33 cellular contexts compared by ENCODE assay signal in genomic region chr10:124264711-124265390, GRCh38.
"Had no signal": no experiment of that assay in that cellular context is flagged by ENCODE, and none has a peak within 500 bp of the region (broad histone marks: within the 10 kb centered on the region; RNA-seq: fewer than 3 reads in every experiment).

No MANE protein-coding gene starts in this region.

- H3K36me3 Mint-ChIP-seq: activated naive CD8-positive, alpha-beta T cell treated with anti-CD3 and anti-CD28 coated beads for 36 hours had no signal

- H3K27ac Mint-ChIP-seq: activated CD8-positive, alpha-beta T cell treated with anti-CD3 and anti-CD28 coated beads for 36 hours; activated naive CD8-positive, alpha-beta T cell treated with anti-CD3 and anti-CD28 coated beads for 36 hours; activated T-cell treated with anti-CD3 and anti-CD28 coated beads, Interleukin-2, amount 50 U/mL, for 24 hours; activated T-helper 1 cell treated with anti-CD3 and anti-CD28 coated beads, Interleukin-12 subunit alpha, Interleukin-12 subunit beta, Interleukin-2, Interleukin-4 antibody, amounts not matched to agents 30 ng/mL and 10 ng/mL and 1 ng/mL, durations not matched to agents 14 hours and 24 hours and 36 hours had no signal

- H3K4me3 ChIP-seq: MG63 had no signal

- ATAC-seq: activated CD8-positive, alpha-beta T cell treated with anti-CD3 and anti-CD28 coated beads for 36 hours; PC-3 had no signal

- H3K4me3 Mint-ChIP-seq: activated CD8-positive, alpha-beta T cell treated with anti-CD3 and anti-CD28 coated beads for 36 hours; activated naive CD8-positive, alpha-beta T cell treated with anti-CD3 and anti-CD28 coated beads for 36 hours; activated T-cell treated with anti-CD3 and anti-CD28 coated beads, Interleukin-2, amount 50 U/mL, for 24 hours; activated T-helper 1 cell treated with anti-CD3 and anti-CD28 coated beads, Interleukin-12 subunit alpha, Interleukin-12 subunit beta, Interleukin-2, Interleukin-4 antibody, amounts not matched to agents 30 ng/mL and 10 ng/mL and 1 ng/mL, durations not matched to agents 14 hours and 24 hours and 36 hours had no signal

- H3K9me3 Mint-ChIP-seq: activated CD8-positive, alpha-beta T cell treated with anti-CD3 and anti-CD28 coated beads for 36 hours; activated naive CD8-positive, alpha-beta T cell treated with anti-CD3 and anti-CD28 coated beads for 36 hours; activated T-cell treated with anti-CD3 and anti-CD28 coated beads, Interleukin-2, amount 50 U/mL, for 24 hours; activated T-helper 1 cell treated with anti-CD3 and anti-CD28 coated beads, Interleukin-12 subunit alpha, Interleukin-12 subunit beta, Interleukin-2, Interleukin-4 antibody, amounts not matched to agents 30 ng/mL and 10 ng/mL and 1 ng/mL, durations not matched to agents 14 hours and 24 hours and 36 hours had no signal

- H3K27me3 ChIP-seq: brain microvascular endothelial cell, MG63 had no signal

- H3K36me3 ChIP-seq: brain microvascular endothelial cell, MG63, WERI-Rb-1 had no signal

- H3K27me3 Mint-ChIP-seq: activated CD8-positive, alpha-beta T cell treated with anti-CD3 and anti-CD28 coated beads for 36 hours; activated naive CD8-positive, alpha-beta T cell treated with anti-CD3 and anti-CD28 coated beads for 36 hours; activated T-cell treated with anti-CD3 and anti-CD28 coated beads, Interleukin-2, amount 50 U/mL, for 24 hours had no signal

- H3K9me3 ChIP-seq: MG63 had no signal

- H3K27ac ChIP-seq: brain microvascular endothelial cell, RWPE1, WERI-Rb-1 had no signal

- DNase-seq: activated CD4-positive, alpha-beta T cell treated with anti-CD3 and anti-CD28 coated beads for 1 hour; activated CD4-positive, alpha-beta T cell treated with anti-CD3 and anti-CD28 coated beads for 48 hours; activated CD4-positive, CD25-positive, alpha-beta regulatory T cell; activated CD8-positive, alpha-beta T cell treated with anti-CD3 and anti-CD28 coated beads for 36 hours; activated naive CD4-positive, alpha-beta T cell; activated naive CD4-positive, alpha-beta T cell treated with anti-CD3 and anti-CD28 coated beads, Interleukin-2, amount 50 U/mL, for 16 hours; activated naive CD8-positive, alpha-beta T cell treated with anti-CD3 and anti-CD28 coated beads for 36 hours; activated T-cell treated with anti-CD3 and anti-CD28 coated beads, Interleukin-2, amount 50 U/mL, for 24 hours; amniotic stem cell; brain microvascular endothelial cell; central memory CD4-positive, alpha-beta T cell; Kasumi-1; KG1; MG63; NCI-H1048; NCI-H1105 treated with DMSO at 0.1 percent for 48 hours; NCI-H1436; NCI-H1694; NCI-H1930; NCI-H2081 treated with DMSO at 0.1 percent for 48 hours; NCI-H345; NCI-H524 treated with DMSO at 0.1 percent for 48 hours; NCI-H748 treated with DMSO at 0.1 percent for 48 hours; NK-92 treated with Interleukin-12 subunit alpha and Interleukin-12 subunit beta, amount 100 ng/mL, for 24 hours; PC-3; Right ventricle myocardium superior; SW 1271; T-helper 1 cell; T-helper 2 cell; T1000; WERI-Rb-1 had no signal

- H3K4me1 Mint-ChIP-seq: activated naive CD8-positive, alpha-beta T cell treated with anti-CD3 and anti-CD28 coated beads for 36 hours had no signal
